Comparison of ENCODE assay signal across 1 cellular context in the genomic region with DNA sequence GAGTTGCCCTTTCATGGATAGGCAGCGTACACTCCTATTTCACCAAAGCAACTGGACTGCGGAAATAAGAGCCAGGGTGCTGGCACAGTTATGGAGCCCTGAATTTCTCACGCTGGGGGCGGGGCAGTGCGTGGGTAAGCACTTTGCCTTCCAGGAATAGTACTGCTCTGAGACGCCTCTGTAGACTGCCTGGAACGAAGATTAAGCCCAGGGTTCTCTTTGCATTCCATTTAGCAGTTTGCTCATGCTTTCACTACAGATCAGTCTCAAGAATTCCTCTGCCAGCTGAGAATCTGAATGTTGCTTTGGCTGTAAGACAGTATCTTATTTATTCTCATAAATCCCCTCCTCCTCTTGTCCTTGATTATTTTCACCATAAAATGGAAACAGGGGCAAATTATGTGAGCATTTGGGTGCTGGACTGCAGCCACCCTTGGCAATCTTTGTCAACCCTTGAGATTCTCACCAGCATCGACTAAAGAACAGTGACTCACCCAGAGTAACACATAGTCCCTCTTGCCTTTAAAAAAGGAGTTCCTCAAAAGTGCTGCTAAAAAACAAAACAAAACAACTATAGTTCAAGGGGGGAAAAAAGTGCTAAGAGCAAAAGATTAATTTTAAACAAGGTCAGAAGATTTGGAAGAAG.
TF ChIP-seq lines count a peak whose summit lies in the region.

No MANE protein-coding gene starts in this region.

TF ChIP-seq in HepG2, 621 proteins besides CTCF, POLR2A, EP300 and RAD21 (continued from another document):
- TF ChIP-seq, protein P1, sequence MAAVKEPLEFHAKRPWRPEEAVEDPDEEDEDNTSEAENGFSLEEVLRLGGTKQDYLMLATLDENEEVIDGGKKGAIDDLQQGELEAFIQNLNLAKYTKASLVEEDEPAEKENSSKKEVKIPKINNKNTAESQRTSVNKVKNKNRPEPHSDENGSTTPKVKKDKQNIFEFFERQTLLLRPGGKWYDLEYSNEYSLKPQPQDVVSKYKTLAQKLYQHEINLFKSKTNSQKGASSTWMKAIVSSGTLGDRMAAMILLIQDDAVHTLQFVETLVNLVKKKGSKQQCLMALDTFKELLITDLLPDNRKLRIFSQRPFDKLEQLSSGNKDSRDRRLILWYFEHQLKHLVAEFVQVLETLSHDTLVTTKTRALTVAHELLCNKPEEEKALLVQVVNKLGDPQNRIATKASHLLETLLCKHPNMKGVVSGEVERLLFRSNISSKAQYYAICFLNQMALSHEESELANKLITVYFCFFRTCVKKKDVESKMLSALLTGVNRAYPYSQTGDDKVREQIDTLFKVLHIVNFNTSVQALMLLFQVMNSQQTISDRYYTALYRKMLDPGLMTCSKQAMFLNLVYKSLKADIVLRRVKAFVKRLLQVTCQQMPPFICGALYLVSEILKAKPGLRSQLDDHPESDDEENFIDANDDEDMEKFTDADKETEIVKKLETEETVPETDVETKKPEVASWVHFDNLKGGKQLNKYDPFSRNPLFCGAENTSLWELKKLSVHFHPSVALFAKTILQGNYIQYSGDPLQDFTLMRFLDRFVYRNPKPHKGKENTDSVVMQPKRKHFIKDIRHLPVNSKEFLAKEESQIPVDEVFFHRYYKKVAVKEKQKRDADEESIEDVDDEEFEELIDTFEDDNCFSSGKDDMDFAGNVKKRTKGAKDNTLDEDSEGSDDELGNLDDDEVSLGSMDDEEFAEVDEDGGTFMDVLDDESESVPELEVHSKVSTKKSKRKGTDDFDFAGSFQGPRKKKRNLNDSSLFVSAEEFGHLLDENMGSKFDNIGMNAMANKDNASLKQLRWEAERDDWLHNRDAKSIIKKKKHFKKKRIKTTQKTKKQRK (IDR thresholded peaks at IDR 0.05; ENCODE audit: low read length): no peak
- TF ChIP-seq ZNF256 (CRISPR knock-in tag; conservative IDR thresholded peaks at IDR 0.05): no peak
- TF ChIP-seq ZNF460 (CRISPR knock-in tag; IDR thresholded peaks at IDR 0.05; ENCODE audit: borderline replicate concordance): no peak
- TF ChIP-seq ZSCAN29 (CRISPR knock-in tag; conservative IDR thresholded peaks at IDR 0.05): no peak
- TF ChIP-seq ZNF567 (CRISPR knock-in tag; IDR thresholded peaks at IDR 0.05; ENCODE audit: borderline replicate concordance): no peak
- TF ChIP-seq NCOA1 (CRISPR knock-in tag; IDR thresholded peaks at IDR 0.05): no peak
- no peak for TF ChIP-seq ZNF652 (CRISPR knock-in tag; IDR thresholded peaks at IDR 0.05; ENCODE audit: borderline replicate concordance, low read depth)
- no peak for TF ChIP-seq ATAD3A (CRISPR knock-in tag; IDR thresholded peaks at IDR 0.05)
- no peak for TF ChIP-seq ZFX (CRISPR knock-in tag; IDR thresholded peaks at IDR 0.05; ENCODE audit: low read depth)
- TF ChIP-seq, protein P2, sequence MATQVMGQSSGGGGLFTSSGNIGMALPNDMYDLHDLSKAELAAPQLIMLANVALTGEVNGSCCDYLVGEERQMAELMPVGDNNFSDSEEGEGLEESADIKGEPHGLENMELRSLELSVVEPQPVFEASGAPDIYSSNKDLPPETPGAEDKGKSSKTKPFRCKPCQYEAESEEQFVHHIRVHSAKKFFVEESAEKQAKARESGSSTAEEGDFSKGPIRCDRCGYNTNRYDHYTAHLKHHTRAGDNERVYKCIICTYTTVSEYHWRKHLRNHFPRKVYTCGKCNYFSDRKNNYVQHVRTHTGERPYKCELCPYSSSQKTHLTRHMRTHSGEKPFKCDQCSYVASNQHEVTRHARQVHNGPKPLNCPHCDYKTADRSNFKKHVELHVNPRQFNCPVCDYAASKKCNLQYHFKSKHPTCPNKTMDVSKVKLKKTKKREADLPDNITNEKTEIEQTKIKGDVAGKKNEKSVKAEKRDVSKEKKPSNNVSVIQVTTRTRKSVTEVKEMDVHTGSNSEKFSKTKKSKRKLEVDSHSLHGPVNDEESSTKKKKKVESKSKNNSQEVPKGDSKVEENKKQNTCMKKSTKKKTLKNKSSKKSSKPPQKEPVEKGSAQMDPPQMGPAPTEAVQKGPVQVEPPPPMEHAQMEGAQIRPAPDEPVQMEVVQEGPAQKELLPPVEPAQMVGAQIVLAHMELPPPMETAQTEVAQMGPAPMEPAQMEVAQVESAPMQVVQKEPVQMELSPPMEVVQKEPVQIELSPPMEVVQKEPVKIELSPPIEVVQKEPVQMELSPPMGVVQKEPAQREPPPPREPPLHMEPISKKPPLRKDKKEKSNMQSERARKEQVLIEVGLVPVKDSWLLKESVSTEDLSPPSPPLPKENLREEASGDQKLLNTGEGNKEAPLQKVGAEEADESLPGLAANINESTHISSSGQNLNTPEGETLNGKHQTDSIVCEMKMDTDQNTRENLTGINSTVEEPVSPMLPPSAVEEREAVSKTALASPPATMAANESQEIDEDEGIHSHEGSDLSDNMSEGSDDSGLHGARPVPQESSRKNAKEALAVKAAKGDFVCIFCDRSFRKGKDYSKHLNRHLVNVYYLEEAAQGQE (IDR thresholded peaks at IDR 0.05; ENCODE audit: borderline replicate concordance in 1 of 2, low read depth in 1 of 2, low read length in 2 of 2): no peak
- TF ChIP-seq KLF9 (CRISPR knock-in tag; IDR thresholded peaks at IDR 0.05; ENCODE audit: low read depth): no peak
- TF ChIP-seq ZBTB3 (CRISPR knock-in tag; IDR thresholded peaks at IDR 0.05; ENCODE audit: borderline replicate concordance, low read depth): no peak
- TF ChIP-seq BRCA1 (CRISPR knock-in tag; IDR thresholded peaks at IDR 0.05): no peak
- TF ChIP-seq ZNF790 (CRISPR knock-in tag; IDR thresholded peaks at IDR 0.05; ENCODE audit: borderline replicate concordance): no peak
- no peak for TF ChIP-seq ZNF3 (CRISPR knock-in tag; IDR thresholded peaks at IDR 0.05)
- no peak for TF ChIP-seq NCOA5 (CRISPR knock-in tag; IDR thresholded peaks at IDR 0.05)
TF ChIP-seq in HepG2: peak in this region for 0.
